Comparison of ENCODE assay signal across 1 cellular context in the genomic region with DNA sequence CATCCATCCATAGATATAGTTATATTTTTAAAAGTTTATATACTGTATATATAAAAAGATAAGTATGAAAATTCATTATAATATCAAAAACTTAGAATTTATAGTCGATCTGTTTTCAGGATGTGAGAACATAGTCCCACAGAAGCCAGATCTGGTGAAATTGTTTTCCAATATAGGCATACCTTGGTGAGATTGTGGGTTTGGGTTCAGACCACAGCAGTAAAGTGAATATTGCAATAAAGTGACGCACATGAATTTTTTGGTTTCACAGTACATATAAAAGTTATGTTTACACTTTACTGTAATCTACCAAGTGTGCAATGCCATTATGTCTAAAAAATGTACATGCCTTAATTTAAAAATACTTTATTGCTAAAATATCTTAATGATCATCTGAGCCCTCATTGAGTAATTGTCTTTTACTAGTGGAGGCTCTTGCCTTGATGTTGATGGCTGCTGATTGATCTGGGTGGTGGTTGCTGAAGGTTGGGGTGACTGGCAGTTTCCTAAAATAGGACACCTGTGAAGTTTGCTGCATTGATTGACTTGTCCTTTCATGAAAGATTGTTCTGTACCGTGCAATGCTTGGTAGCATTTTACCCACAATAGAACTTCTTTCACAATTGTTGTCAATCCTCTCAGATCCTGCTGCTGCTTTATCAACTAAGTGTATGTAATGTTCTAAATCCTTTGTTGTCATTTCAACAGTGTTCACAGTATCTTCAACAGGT.
TF ChIP-seq lines count a peak whose summit lies in the region.

No MANE protein-coding gene starts in this region.

TF ChIP-seq in HepG2, 621 proteins besides CTCF, POLR2A, EP300 and RAD21:
- TF ChIP-seq ATRX (CRISPR knock-in tag; IDR thresholded peaks at IDR 0.05; ENCODE audit: borderline replicate concordance) (no peak), RAD51 (IDR thresholded peaks at IDR 0.05; ENCODE audit: borderline replicate concordance) (no peak), DBP (CRISPR knock-in tag; IDR thresholded peaks at IDR 0.05; ENCODE audit: not compliant biosample characterization) (no peak), KDM3A (CRISPR knock-in tag; IDR thresholded peaks at IDR 0.05; ENCODE audit: low read depth) (no peak), SOX5 (CRISPR knock-in tag; IDR thresholded peaks at IDR 0.05; ENCODE audit: borderline replicate concordance) (peak; percentile 34; the same call in 1 of the 2 replicates), TMF1 (CRISPR knock-in tag; IDR thresholded peaks at IDR 0.05; ENCODE audit: low read depth) (no peak), ZNF335 (CRISPR knock-in tag; IDR thresholded peaks at IDR 0.05) (no peak), ELF3 (CRISPR knock-in tag; IDR thresholded peaks at IDR 0.05) (no peak), TCF7 (IDR thresholded peaks at IDR 0.05; ENCODE audit: low read depth) (peak; percentile 29; the same call in 1 of the 2 replicates), SOX13 (IDR thresholded peaks at IDR 0.05) (no peak), SOX13 (CRISPR knock-in tag; conservative IDR thresholded peaks at IDR 0.05 in 1 of 2, IDR thresholded peaks at IDR 0.05 in 1 of 2) (peak in 1 of 2 experiments; percentile 50; a peak in 1 of 4 replicates), GPN1 (CRISPR knock-in tag; IDR thresholded peaks at IDR 0.05; ENCODE audit: borderline replicate concordance) (no peak)
- TF ChIP-seq, protein P1, sequence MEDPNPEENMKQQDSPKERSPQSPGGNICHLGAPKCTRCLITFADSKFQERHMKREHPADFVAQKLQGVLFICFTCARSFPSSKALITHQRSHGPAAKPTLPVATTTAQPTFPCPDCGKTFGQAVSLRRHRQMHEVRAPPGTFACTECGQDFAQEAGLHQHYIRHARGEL (CRISPR knock-in tag; IDR thresholded peaks at IDR 0.05), result no peak
